16 cellular contexts compared by ENCODE assay signal in genomic region chr17:251531-251930, GRCh38.
DNase-seq lines count a peak whose midpoint lies in the region; ATAC-seq and TF ChIP-seq lines count a peak whose summit lies in the region.
"Had no signal": no experiment of that assay in that cellular context is flagged by ENCODE, and none has a peak within 500 bp of the region (broad histone marks: within the 10 kb centered on the region; RNA-seq: fewer than 3 reads in every experiment).

No MANE protein-coding gene starts in this region.

- H3K36me3 ChIP-seq in osteoblast (ENCODE audit: insufficient read depth, low read length) (no peaks in the 10 kb centered on the region), uterus (no peaks in the 10 kb centered on the region)

- intact Hi-C loops in right cardiac atrium (cut with DNase I) (no loop called here), Right ventricle myocardium superior (cut with DNase I) (no loop called here), uterus (cut with DNase I; ENCODE audit: low total_unique reads) (no loop called here)

- no peaks in the 10 kb centered on the region for H3K79me2 ChIP-seq in osteoblast (ENCODE audit: insufficient read depth, low read length)

- no peak overlapping the region for H3K27ac ChIP-seq in right cardiac atrium (ENCODE audit: low read length)
- H3K27ac ChIP-seq in osteoblast (ENCODE audit: low read depth, low read length) = no peak overlapping the region
- H3K27ac ChIP-seq in uterus = no peak overlapping the region
- H3K27ac ChIP-seq: 22Rv1, BLaER1 had no signal

- no peak for ATAC-seq in activated CD4-positive, CD25-positive, alpha-beta regulatory T cell treated with anti-CD3 and anti-CD28 coated beads, Interleukin-2, amount 50 U/mL, for 24 hours
- no peak for ATAC-seq in right cardiac atrium
- ATAC-seq in Right ventricle myocardium superior (ENCODE audit: poor library complexity) = no peak

- H2AFZ ChIP-seq in osteoblast (ENCODE audit: low read length) = no peak overlapping the region

- H3K9me3 ChIP-seq in right cardiac atrium (ENCODE audit: control insufficient read depth, low read length) (no peaks in the 10 kb centered on the region), osteoblast (ENCODE audit: low read depth, low read length) (no peaks in the 10 kb centered on the region), uterus (no peaks in the 10 kb centered on the region)
- H3K9me3 ChIP-seq: BLaER1 had no signal

- no peak for TF ChIP-seq POLR2A in uterus (IDR thresholded peaks at IDR 0.05)

- H3K27me3 ChIP-seq in right cardiac atrium (ENCODE audit: control insufficient read depth, insufficient read depth) = no peaks in the 10 kb centered on the region
- H3K27me3 ChIP-seq in osteoblast (ENCODE audit: insufficient read depth, low read length) = no peaks in the 10 kb centered on the region
- H3K27me3 ChIP-seq in uterus = no peaks in the 10 kb centered on the region
- H3K27me3 ChIP-seq: BLaER1 had no signal

- no peak overlapping the region for H3K4me3 ChIP-seq in right cardiac atrium (ENCODE audit: low read length)
- no peak overlapping the region for H3K4me3 ChIP-seq in osteoblast (ENCODE audit: insufficient read depth, low read length)
- no peak overlapping the region for H3K4me3 ChIP-seq in uterus
- H3K4me3 ChIP-seq: BLaER1 had no signal

- no peak overlapping the region for H3K4me2 ChIP-seq in osteoblast (ENCODE audit: insufficient read depth, low read length)
- H3K4me2 ChIP-seq: BLaER1 had no signal

- H3K4me1 ChIP-seq in right cardiac atrium (ENCODE audit: control insufficient read depth, insufficient read depth, low read length) (no peaks in the 10 kb centered on the region), osteoblast (ENCODE audit: insufficient read depth, low read length) (no peaks in the 10 kb centered on the region), uterus (no peaks in the 10 kb centered on the region)

- H4K20me1 ChIP-seq in osteoblast (ENCODE audit: insufficient read depth, low read length) = no peaks in the 10 kb centered on the region

- no peak for TF ChIP-seq CTCF in osteoblast (IDR thresholded peaks at IDR 0.05; ENCODE audit: extremely low read depth, low read depth, low read length)
- TF ChIP-seq CTCF in uterus (IDR thresholded peaks at IDR 0.05) = no peak

- peak; percentile 18 for DNase-seq in activated CD4-positive, CD25-positive, alpha-beta regulatory T cell treated with anti-CD3 and anti-CD28 coated beads, Interleukin-2, amount 50 U/mL, for 72 hours
- DNase-seq in right cardiac atrium (peak in 2 of 3 donors; percentile 20 to 44), Right ventricle myocardium superior (no peak), osteoblast (ENCODE audit: insufficient read length, low spot score, missing footprints) (peak; percentile 52), uterus (peak; percentile 4 to 8), middle frontal gyrus (ENCODE audit: extremely low spot score, low spot score) (no peak), GM19238 (ENCODE audit: insufficient read length, low spot score) (no peak)
- DNase-seq: GF-D8, GOT3, KG1, NCI-H1092 treated with DMSO at 0.1 percent for 48 hours, NCI-H1694, NCI-H446 had no signal

- WGBS in right cardiac atrium = 92% methylated on average over 12 of the region's 12 CpGs

Comparison
In these comparisons a context has a peak if more than half of its experiments do, and no peak if none do; other contexts are left out.
1. DNase-seq: peak in activated CD4-positive, CD25-positive, alpha-beta regulatory T cell treated with anti-CD3 and anti-CD28 coated beads, Interleukin-2, amount 50 U/mL, for 72 hours (single experiment), right cardiac atrium (2 of 3), osteoblast (single experiment) and uterus (2 of 2); none in Right ventricle myocardium superior (single experiment), middle frontal gyrus (single experiment) and GM19238 (single experiment).